In the genomic region with DNA sequence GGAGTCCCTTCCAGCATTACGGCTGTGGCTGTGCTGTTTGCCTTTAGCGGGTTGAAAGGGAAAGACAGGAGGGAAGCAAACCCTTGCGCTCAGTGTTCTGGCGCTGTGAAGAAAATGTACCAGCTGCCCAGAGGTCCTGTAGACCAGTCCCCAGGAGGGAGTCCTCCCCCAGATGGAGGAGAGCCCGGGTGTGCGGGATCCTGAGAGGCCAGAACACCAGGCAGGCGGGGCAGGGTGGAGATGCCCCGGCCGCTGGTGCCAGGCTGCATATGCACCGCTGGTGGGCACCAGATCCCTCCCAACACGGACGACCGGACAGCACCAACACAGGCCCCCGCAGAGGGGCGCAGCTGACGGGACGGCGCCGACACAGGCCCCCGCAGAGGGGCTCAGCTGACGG, we compare ENCODE assay signal across 1 cellular context.
TF ChIP-seq lines count a peak whose summit lies in the region.

No MANE protein-coding gene starts in this region.

TF ChIP-seq in GM23338, 12 proteins besides CTCF, POLR2A, EP300 and RAD21:
- TF ChIP-seq, protein P1, sequence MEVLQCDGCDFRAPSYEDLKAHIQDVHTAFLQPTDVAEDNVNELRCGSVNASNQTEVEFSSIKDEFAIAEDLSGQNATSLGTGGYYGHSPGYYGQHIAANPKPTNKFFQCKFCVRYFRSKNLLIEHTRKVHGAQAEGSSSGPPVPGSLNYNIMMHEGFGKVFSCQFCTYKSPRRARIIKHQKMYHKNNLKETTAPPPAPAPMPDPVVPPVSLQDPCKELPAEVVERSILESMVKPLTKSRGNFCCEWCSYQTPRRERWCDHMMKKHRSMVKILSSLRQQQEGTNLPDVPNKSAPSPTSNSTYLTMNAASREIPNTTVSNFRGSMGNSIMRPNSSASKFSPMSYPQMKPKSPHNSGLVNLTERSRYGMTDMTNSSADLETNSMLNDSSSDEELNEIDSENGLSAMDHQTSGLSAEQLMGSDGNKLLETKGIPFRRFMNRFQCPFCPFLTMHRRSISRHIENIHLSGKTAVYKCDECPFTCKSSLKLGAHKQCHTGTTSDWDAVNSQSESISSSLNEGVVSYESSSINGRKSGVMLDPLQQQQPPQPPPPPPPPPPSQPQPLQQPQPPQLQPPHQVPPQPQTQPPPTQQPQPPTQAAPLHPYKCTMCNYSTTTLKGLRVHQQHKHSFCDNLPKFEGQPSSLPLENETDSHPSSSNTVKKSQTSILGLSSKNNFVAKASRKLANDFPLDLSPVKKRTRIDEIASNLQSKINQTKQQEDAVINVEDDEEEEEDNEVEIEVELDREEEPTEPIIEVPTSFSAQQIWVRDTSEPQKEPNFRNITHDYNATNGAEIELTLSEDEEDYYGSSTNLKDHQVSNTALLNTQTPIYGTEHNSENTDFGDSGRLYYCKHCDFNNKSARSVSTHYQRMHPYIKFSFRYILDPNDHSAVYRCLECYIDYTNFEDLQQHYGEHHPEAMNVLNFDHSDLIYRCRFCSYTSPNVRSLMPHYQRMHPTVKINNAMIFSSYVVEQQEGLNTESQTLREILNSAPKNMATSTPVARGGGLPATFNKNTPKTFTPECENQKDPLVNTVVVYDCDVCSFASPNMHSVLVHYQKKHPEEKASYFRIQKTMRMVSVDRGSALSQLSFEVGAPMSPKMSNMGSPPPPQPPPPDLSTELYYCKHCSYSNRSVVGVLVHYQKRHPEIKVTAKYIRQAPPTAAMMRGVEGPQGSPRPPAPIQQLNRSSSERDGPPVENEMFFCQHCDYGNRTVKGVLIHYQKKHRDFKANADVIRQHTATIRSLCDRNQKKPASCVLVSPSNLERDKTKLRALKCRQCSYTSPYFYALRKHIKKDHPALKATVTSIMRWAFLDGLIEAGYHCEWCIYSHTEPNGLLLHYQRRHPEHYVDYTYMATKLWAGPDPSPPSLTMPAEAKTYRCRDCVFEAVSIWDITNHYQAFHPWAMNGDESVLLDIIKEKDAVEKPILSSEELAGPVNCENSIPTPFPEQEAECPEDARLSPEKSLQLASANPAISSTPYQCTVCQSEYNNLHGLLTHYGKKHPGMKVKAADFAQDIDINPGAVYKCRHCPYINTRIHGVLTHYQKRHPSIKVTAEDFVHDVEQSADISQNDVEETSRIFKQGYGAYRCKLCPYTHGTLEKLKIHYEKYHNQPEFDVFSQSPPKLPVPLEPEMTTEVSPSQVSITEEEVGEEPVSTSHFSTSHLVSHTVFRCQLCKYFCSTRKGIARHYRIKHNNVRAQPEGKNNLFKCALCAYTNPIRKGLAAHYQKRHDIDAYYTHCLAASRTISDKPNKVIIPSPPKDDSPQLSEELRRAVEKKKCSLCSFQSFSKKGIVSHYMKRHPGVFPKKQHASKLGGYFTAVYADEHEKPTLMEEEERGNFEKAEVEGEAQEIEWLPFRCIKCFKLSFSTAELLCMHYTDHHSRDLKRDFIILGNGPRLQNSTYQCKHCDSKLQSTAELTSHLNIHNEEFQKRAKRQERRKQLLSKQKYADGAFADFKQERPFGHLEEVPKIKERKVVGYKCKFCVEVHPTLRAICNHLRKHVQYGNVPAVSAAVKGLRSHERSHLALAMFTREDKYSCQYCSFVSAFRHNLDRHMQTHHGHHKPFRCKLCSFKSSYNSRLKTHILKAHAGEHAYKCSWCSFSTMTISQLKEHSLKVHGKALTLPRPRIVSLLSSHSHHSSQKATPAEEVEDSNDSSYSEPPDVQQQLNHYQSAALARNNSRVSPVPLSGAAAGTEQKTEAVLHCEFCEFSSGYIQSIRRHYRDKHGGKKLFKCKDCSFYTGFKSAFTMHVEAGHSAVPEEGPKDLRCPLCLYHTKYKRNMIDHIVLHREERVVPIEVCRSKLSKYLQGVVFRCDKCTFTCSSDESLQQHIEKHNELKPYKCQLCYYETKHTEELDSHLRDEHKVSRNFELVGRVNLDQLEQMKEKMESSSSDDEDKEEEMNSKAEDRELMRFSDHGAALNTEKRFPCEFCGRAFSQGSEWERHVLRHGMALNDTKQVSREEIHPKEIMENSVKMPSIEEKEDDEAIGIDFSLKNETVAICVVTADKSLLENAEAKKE (CRISPR knock-in tag; IDR thresholded peaks at IDR 0.05), result no peak
- TF ChIP-seq CREB1 (CRISPR knock-in tag; IDR thresholded peaks at IDR 0.05; ENCODE audit: low read depth) (no peak), ZNF331 (CRISPR knock-in tag; IDR thresholded peaks at IDR 0.05; ENCODE audit: low read depth) (no peak), JUNB (IDR thresholded peaks at IDR 0.05; ENCODE audit: unreplicated experiment) (no peak)
- TF ChIP-seq, protein P2, sequence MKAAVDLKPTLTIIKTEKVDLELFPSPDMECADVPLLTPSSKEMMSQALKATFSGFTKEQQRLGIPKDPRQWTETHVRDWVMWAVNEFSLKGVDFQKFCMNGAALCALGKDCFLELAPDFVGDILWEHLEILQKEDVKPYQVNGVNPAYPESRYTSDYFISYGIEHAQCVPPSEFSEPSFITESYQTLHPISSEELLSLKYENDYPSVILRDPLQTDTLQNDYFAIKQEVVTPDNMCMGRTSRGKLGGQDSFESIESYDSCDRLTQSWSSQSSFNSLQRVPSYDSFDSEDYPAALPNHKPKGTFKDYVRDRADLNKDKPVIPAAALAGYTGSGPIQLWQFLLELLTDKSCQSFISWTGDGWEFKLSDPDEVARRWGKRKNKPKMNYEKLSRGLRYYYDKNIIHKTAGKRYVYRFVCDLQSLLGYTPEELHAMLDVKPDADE (IDR thresholded peaks at IDR 0.05), result no peak
TF ChIP-seq in GM23338: peak in this region for 0.
